ENCODE assay signal across 1 cellular context in the genomic region with DNA sequence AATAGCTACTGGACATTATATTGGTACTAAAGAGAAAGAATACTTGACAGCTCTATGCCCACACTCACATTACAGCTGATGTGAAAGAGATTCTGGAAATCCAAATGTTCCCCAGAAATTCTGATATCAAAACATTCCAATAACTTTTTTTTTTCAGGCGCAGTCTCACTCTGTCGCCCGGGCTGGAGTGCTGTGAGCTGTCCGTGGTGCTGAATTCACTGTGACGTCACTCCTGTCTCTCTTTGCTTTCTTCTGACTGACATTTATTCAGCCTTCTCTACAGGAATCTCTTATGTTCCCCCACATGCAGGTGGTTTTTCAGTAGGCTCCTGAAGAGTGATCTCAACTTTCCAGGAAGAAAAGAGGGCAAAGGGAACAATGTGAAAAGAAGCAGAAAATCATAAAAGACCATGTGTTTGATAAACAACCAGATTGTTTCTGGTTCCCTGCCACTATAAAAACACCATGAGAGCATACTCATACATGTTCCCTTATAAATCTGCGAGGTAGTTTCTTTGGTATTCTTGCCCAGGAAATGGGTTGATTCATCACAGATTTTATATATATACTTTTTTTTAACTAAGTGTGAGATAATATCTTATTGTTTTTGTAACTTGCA.
A peak's percentile ranks its signal among the peaks of the same experiment; 100 is the strongest.
TF ChIP-seq lines count a peak whose summit lies in the region.

No MANE protein-coding gene starts in this region.

TF ChIP-seq in neural cell, 6 proteins besides CTCF, POLR2A, EP300 and RAD21:
- TF ChIP-seq, protein P1, sequence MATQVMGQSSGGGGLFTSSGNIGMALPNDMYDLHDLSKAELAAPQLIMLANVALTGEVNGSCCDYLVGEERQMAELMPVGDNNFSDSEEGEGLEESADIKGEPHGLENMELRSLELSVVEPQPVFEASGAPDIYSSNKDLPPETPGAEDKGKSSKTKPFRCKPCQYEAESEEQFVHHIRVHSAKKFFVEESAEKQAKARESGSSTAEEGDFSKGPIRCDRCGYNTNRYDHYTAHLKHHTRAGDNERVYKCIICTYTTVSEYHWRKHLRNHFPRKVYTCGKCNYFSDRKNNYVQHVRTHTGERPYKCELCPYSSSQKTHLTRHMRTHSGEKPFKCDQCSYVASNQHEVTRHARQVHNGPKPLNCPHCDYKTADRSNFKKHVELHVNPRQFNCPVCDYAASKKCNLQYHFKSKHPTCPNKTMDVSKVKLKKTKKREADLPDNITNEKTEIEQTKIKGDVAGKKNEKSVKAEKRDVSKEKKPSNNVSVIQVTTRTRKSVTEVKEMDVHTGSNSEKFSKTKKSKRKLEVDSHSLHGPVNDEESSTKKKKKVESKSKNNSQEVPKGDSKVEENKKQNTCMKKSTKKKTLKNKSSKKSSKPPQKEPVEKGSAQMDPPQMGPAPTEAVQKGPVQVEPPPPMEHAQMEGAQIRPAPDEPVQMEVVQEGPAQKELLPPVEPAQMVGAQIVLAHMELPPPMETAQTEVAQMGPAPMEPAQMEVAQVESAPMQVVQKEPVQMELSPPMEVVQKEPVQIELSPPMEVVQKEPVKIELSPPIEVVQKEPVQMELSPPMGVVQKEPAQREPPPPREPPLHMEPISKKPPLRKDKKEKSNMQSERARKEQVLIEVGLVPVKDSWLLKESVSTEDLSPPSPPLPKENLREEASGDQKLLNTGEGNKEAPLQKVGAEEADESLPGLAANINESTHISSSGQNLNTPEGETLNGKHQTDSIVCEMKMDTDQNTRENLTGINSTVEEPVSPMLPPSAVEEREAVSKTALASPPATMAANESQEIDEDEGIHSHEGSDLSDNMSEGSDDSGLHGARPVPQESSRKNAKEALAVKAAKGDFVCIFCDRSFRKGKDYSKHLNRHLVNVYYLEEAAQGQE (IDR thresholded peaks at IDR 0.05; ENCODE audit: borderline replicate concordance): peak; percentile 92
- no peak for TF ChIP-seq TAF1 (IDR thresholded peaks at IDR 0.05; ENCODE audit: low read depth)
- no peak for TF ChIP-seq POLR2AphosphoS5 (IDR thresholded peaks at IDR 0.05)
